Comparison of ENCODE assay signal across 8 cellular contexts in genomic region chr15:69451951-69452701, GRCh38. TPM values are rescaled to one million over a fixed set of nuclear protein-coding genes. Genes with fewer than 3 reads are reported as not detected.
DNase-seq lines count a peak whose midpoint lies in the region; ATAC-seq, FAIRE-seq and TF ChIP-seq lines count a peak whose summit lies in the region.

No MANE protein-coding gene starts in this region.

- no peak for TF ChIP-seq POLR2A in K562 (conservative IDR thresholded peaks at IDR 0.05)

- H3K79me2 ChIP-seq in OCI-LY1 (ENCODE audit: insufficient read depth, low read length) (peaks cover 25% of the 10 kb centered on the region), K562 (ENCODE audit: control insufficient read depth, insufficient read depth, low read length) (peaks cover 54% of the 10 kb centered on the region)

- peaks cover 28% of the 10 kb centered on the region for H3K4me1 ChIP-seq in OCI-LY1 (ENCODE audit: insufficient read depth, low read length, severe bottlenecking)
- H3K4me1 ChIP-seq in K562 (replicated peaks in 1 of 2; ENCODE audit: control insufficient read depth in 2 of 2, insufficient read depth in 2 of 2, low read length in 2 of 2), result peaks cover 9 to 13% of the 10 kb centered on the region in 2 experiments; a peak in 4 of 5 replicates

- WGBS in K562 (ENCODE audit: insufficient coverage, low coverage, missing lambda C conversion rate), result under 1% methylated on average over 31 of the region's 32 CpGs

- TF ChIP-seq RAD21 in K562 (CRISPR knock-in tag; conservative IDR thresholded peaks at IDR 0.05 in 1 of 2, IDR thresholded peaks at IDR 0.05 in 1 of 2), result no peak

- ATAC-seq in HG02852 (IDR thresholded peaks at IDR 0.05; ENCODE audit: unreplicated experiment), result peak; percentile 29
- peak; percentile 50 for ATAC-seq in K562

- TSS peak; percentile 95 for BruUV-seq in K562 (replicated peaks; lab: Mats Ljungman, UMichigan)

- in situ Hi-C loops in K562 (cut with MboI), result no loop called here

- H3K36me3 ChIP-seq in OCI-LY1 (ENCODE audit: insufficient read depth, low read length), result peaks cover 55% of the 10 kb centered on the region
- peaks cover 58% of the 10 kb centered on the region for H3K36me3 ChIP-seq in K562 (ENCODE audit: control insufficient read depth, insufficient read depth, low read length)

- H3K4me3 ChIP-seq in OCI-LY1 (ENCODE audit: low read depth, low read length, poor library complexity, severe bottlenecking), result peak overlapping the region; percentile 100
- peak overlapping the region; percentile 98 for H3K4me3 ChIP-seq in K562

- no peaks in the 10 kb centered on the region for H4K20me1 ChIP-seq in OCI-LY1 (ENCODE audit: insufficient read depth, low read length)
- peaks cover 39% of the 10 kb centered on the region for H4K20me1 ChIP-seq in K562 (replicated peaks; ENCODE audit: control insufficient read depth, insufficient read depth, low read length)

- H3K9me1 ChIP-seq in K562 (ENCODE audit: control insufficient read depth, insufficient read depth, low read length), result peaks cover 5% of the 10 kb centered on the region

- H3K9me3 ChIP-seq in OCI-LY1 (ENCODE audit: low read length) (no peaks in the 10 kb centered on the region), K562 (replicated peaks; ENCODE audit: control insufficient read depth, insufficient read depth, low read depth, low read length) (no peaks in the 10 kb centered on the region)

- intact Hi-C loops in K562 (cut with micrococcal nuclease), result loop anchor here (5.0 kb wide), 1 partner anchor 35 kb away; no protein-coding TSS in a partner anchor

- POLR2A ChIA-PET in K562 (lab: Yijun Ruan, JAX), result interaction anchor here (0.6 to 5.9 kb wide), 26 partner anchors 10 to 1011 kb away, joined by 3 to 127 read pairs (median 4); partner anchors contain the start of genes GLCE, KIF23 and TLE3

- DNase-seq in activated T-cell treated with anti-CD3 and anti-CD28 coated beads, Interleukin-2, amount 50 U/mL, for 1 hour, result peak; percentile 44
- no peak for DNase-seq in activated T-cell treated with anti-CD3 and anti-CD28 coated beads for 4 hours
- DNase-seq in K562 (ENCODE audit: extremely low read depth in 1 of 4, low spot score in 3 of 4), result peak; percentile 44 to 78 (median 48)
- DNase-seq in inferior parietal cortex (ENCODE audit: extremely low spot score), result peak; percentile 66
- peak; percentile 19 for DNase-seq in stimulated activated naive CD4-positive, alpha-beta T cell treated with Interleukin-2 at 50 U/mL for 16 hours (lab: John Stamatoyannopoulos, UW)
- no peak for DNase-seq in NCI-H2081 treated with DMSO at 0.1 percent for 48 hours (lab: John Stamatoyannopoulos, UW)

- H2AFZ ChIP-seq in OCI-LY1 (ENCODE audit: low read length) (peak overlapping the region; percentile 17; the same call in 1 of the 2 replicates), K562 (ENCODE audit: low read depth, low read length) (peak overlapping the region; percentile 86)

- TF ChIP-seq EP300 in K562 (IDR thresholded peaks at IDR 0.05; ENCODE audit: low read length), result no peak; the same call in 1 of the 2 replicates

- TF ChIP-seq CTCF in OCI-LY1 (IDR thresholded peaks at IDR 0.05; ENCODE audit: low read length) (no peak), K562 (IDR thresholded peaks at IDR 0.05 in 2 of 3, conservative IDR thresholded peaks at IDR 0.05 in 1 of 3; ENCODE audit: insufficient read depth in 2 of 3, low read depth in 1 of 3, low read length in 3 of 3) (no peak)

- H3K27ac ChIP-seq in OCI-LY1 (ENCODE audit: low read depth, low read length, poor library complexity, severe bottlenecking) (peak overlapping the region; percentile 77), K562 (ENCODE audit: extremely low read depth, low read depth, low read length) (peak overlapping the region; percentile 90)

- H3K9ac ChIP-seq in OCI-LY1 (ENCODE audit: low read length), result peak overlapping the region; percentile 71
- peak overlapping the region; percentile 94 to 99 for H3K9ac ChIP-seq in K562 (ENCODE audit: insufficient read depth in 1 of 2, low read depth in 2 of 2, low read length in 2 of 2)

- peaks cover 16% of the 10 kb centered on the region for H3F3A ChIP-seq in OCI-LY1 (ENCODE audit: insufficient read depth, low read length)

- H3K4me2 ChIP-seq in OCI-LY1 (ENCODE audit: low read length) (peak overlapping the region; percentile 65), K562 (ENCODE audit: insufficient read depth, low read length) (peak overlapping the region; percentile 88)

- H3K27me3 ChIP-seq in OCI-LY1 (ENCODE audit: insufficient read depth, low read length) (no peaks in the 10 kb centered on the region), K562 (ENCODE audit: control insufficient read depth in 2 of 2, insufficient read depth in 2 of 2, low read length in 2 of 2) (no peaks in the 10 kb centered on the region)

- CTCF ChIA-PET in K562 (lab: Yijun Ruan, JAX; ENCODE audit: low intra/inter-chr PET ratio), result no interaction called here

- no peak for FAIRE-seq in K562 (lab: Jason Lieb, UNC)

- no peaks in the 10 kb centered on the region for H3K9me2 ChIP-seq in OCI-LY1 (ENCODE audit: low read depth, low read length)

TF ChIP-seq in K562, 482 proteins besides CTCF, POLR2A, EP300 and RAD21 (continues in another document):
- TF ChIP-seq ZNF408 (CRISPR knock-in tag; IDR thresholded peaks at IDR 0.05; ENCODE audit: low read depth) (no peak), PRDM10 (IDR thresholded peaks at IDR 0.05; ENCODE audit: partially characterized antibody) (peak; percentile 83), CEBPB (tag; IDR thresholded peaks at IDR 0.05) (0 out of 2 replicates have a peak, but pooled peaks have one; percentile 6), CCNT2 (IDR thresholded peaks at IDR 0.05; ENCODE audit: borderline replicate concordance, extremely low read depth, insufficient read length, low read depth, low read length) (peak; percentile 32)

RNA-seq across cellular contexts. Expression of gene RPLP1, which starts 0.5 kb away (rescaled TPM):
- total RNA-seq in K562 (2011; cell fraction: chromatin; rRNA removed; ENCODE audit: low replicate concordance), result 174 and 228 TPM in 2 replicates
- 391 and 425 TPM in 2 replicates for total RNA-seq in K562 (2011; cell fraction: nucleolus; rRNA removed)
- 447 and 925 TPM in 2 replicates for total RNA-seq in K562 (2011; cell fraction: nucleoplasm; rRNA removed)
- 529 and 1,012 TPM in 2 replicates for total RNA-seq in K562 (2014; rRNA removed)
- total RNA-seq in K562 (2014; rRNA removed; fragmentation: Illumina TruSeq; extraction: Trizol), result 75.0 and 76.3 TPM in 2 replicates
- 348 and 354 TPM in 2 replicates for total RNA-seq in K562 (2015; rRNA removed; fragmentation: Illumina TruSeq; extraction: Trizol)
- total RNA-seq in K562 (2021), result 2,904 and 3,053 TPM in 2 replicates
- polyA plus RNA-seq in K562 (2011; rRNA removed), result 847 and 1,576 TPM in 2 replicates
- 1,671 and 2,235 TPM in 2 replicates for polyA plus RNA-seq in K562 (2011; cell fraction: cytosol; rRNA removed)
- 951 and 1,033 TPM in 2 replicates for polyA plus RNA-seq in K562 (2011; cell fraction: nucleus; rRNA removed)
- 3,121 and 3,201 TPM in 2 replicates for polyA plus RNA-seq in K562 (2012)
- polyA plus RNA-seq in K562 (2014; fragmentation: Illumina TruSeq; extraction: Trizol), result 629 and 1,170 TPM in 2 replicates
- 1,000 to 10,000 TPM; 2,333 to 2,378 TPM for polyA plus RNA-seq in K562 (2014; fragmentation: Nextera tagmentation; extraction: Ambion mirVana)
- 1,119 and 1,211 TPM in 2 replicates for polyA plus RNA-seq in K562 (2014; rRNA removed)
- polyA minus RNA-seq in K562 (2011; rRNA and poly(A)+ RNA removed), result 279 and 315 TPM in 2 replicates
- polyA minus RNA-seq in K562 (2011; cell fraction: cytosol; rRNA and poly(A)+ RNA removed), result 3,516 and 4,843 TPM in 2 replicates
- polyA minus RNA-seq in K562 (2011; cell fraction: nucleus; rRNA and poly(A)+ RNA removed), result 192 and 341 TPM in 2 replicates

RNA-seq across cellular contexts. Expression of gene KIF23, which starts 38.0 kb away (rescaled TPM):
- total RNA-seq in K562 (2011; cell fraction: chromatin; rRNA removed; ENCODE audit: low replicate concordance), result 60.1 and 168 TPM in 2 replicates
- total RNA-seq in K562 (2011; cell fraction: nucleolus; rRNA removed), result 19.8 and 33.3 TPM in 2 replicates
- 58.6 and 62.3 TPM in 2 replicates for total RNA-seq in K562 (2011; cell fraction: nucleoplasm; rRNA removed)
- total RNA-seq in K562 (2014; rRNA removed), result 39.3 and 39.8 TPM in 2 replicates
- total RNA-seq in K562 (2014; rRNA removed; fragmentation: Illumina TruSeq; extraction: Trizol), result 58.2 and 63.5 TPM in 2 replicates
- 52.2 and 55.4 TPM in 2 replicates for total RNA-seq in K562 (2015; rRNA removed; fragmentation: Illumina TruSeq; extraction: Trizol)
- 37.9 and 41.9 TPM in 2 replicates for total RNA-seq in K562 (2021)
- polyA plus RNA-seq in K562 (2011; rRNA removed), result 35.0 and 36.6 TPM in 2 replicates
- 6.5 and 16.8 TPM in 2 replicates for polyA plus RNA-seq in K562 (2011; cell fraction: cytosol; rRNA removed)
- polyA plus RNA-seq in K562 (2011; cell fraction: nucleus; rRNA removed), result 98.6 and 163 TPM in 2 replicates
- 25.8 and 35.5 TPM in 2 replicates for polyA plus RNA-seq in K562 (2012)
- 45.4 and 51.0 TPM in 2 replicates for polyA plus RNA-seq in K562 (2014; fragmentation: Illumina TruSeq; extraction: Trizol)
- 10 to 100 TPM; 29.4 to 45.7 TPM for polyA plus RNA-seq in K562 (2014; fragmentation: Nextera tagmentation; extraction: Ambion mirVana)
- 30.1 and 37.1 TPM in 2 replicates for polyA plus RNA-seq in K562 (2014; rRNA removed)
- 66.2 and 68.8 TPM in 2 replicates for polyA minus RNA-seq in K562 (2011; rRNA and poly(A)+ RNA removed)
- polyA minus RNA-seq in K562 (2011; cell fraction: cytosol; rRNA and poly(A)+ RNA removed), result 20.0 and 25.1 TPM in 2 replicates
- polyA minus RNA-seq in K562 (2011; cell fraction: nucleus; rRNA and poly(A)+ RNA removed), result 34.1 and 63.0 TPM in 2 replicates

Comparison
In these comparisons a context has a peak if more than half of its experiments do, and no peak if none do; other contexts are left out.
1. DNase-seq: peak in activated T-cell treated with anti-CD3 and anti-CD28 coated beads, Interleukin-2, amount 50 U/mL, for 1 hour (single experiment), K562 (4 of 4), inferior parietal cortex (single experiment) and stimulated activated naive CD4-positive, alpha-beta T cell treated with Interleukin-2 at 50 U/mL for 16 hours (single experiment); none in activated T-cell treated with anti-CD3 and anti-CD28 coated beads for 4 hours (single experiment) and NCI-H2081 treated with DMSO at 0.1 percent for 48 hours (single experiment).